8 cellular contexts compared by ENCODE assay signal in the genomic region with DNA sequence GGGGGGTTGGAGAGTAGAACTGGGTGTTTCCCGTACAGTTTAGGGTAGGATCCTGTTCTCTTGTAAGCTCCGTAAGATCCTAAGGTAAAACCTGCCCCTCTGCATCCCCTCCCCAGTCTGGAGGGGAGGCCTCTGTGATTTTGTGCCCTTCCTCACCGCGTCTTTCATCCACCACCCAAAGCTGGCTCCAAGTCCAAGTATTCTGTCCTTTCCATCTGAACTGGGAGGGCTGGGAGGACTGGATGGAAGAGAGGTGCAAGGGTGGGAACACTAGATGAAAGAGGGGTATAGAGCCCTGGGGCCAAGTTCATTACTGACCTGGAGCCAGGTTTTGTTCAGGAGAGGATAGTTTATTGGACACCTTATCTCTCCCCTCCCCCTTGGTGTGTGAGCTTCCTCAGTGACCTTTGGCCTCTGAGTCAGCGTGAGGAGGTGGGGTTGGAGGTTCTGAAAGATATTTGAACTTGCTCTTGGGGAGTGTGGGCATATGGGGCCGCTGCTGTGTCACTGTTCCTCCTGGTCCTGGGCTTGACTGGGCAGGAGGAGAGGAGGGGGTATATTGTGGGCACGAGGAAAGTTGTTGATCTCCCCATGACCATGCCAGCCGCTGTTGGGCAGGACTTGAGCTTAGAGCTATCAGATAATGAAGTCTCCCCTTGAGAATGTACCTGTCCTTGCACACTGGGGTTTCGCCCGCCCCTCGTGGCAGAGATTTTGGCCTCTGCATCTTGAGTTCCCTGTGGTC. TPM values are rescaled to one million over a fixed set of nuclear protein-coding genes. Genes with fewer than 3 reads are reported as not detected.
DNase-seq lines count a peak whose midpoint lies in the region; ATAC-seq, FAIRE-seq and TF ChIP-seq lines count a peak whose summit lies in the region.

No MANE protein-coding gene starts in this region.

- peak overlapping the region; percentile 97 for H3K4me3 ChIP-seq in BJ (ENCODE audit: low read depth, low read length)
- peak overlapping the region; percentile 99 for H3K4me3 ChIP-seq in GM12878
- H3K4me3 ChIP-seq in keratinocyte (ENCODE audit: control insufficient read depth in 2 of 3, extremely low read depth in 1 of 3, insufficient read depth in 2 of 3, low read depth in 1 of 3, low read length in 3 of 3), result peak overlapping the region; percentile 82 to 87 (median 84)

- FAIRE-seq in GM12878 (lab: Jason Lieb, UNC) (peak; percentile 79), keratinocyte (lab: Jason Lieb, UNC) (peak; percentile 87)

- no peaks in the 10 kb centered on the region for H3K27me3 ChIP-seq in BJ (ENCODE audit: control insufficient read depth, insufficient read depth, low read length)
- H3K27me3 ChIP-seq in GM12878 (replicated peaks in 1 of 2; ENCODE audit: control insufficient read depth in 2 of 2, insufficient read depth in 2 of 2, low read length in 1 of 2), result no peaks in the 10 kb centered on the region
- no peaks in the 10 kb centered on the region for H3K27me3 ChIP-seq in keratinocyte (ENCODE audit: control insufficient read depth, extremely low read depth, insufficient read depth, low read length)

- H4K20me1 ChIP-seq in GM12878 (ENCODE audit: control insufficient read depth, insufficient read depth), result peaks cover 10% of the 10 kb centered on the region; the same call in 1 of the 2 replicates
- H4K20me1 ChIP-seq in keratinocyte (ENCODE audit: control insufficient read depth, extremely low read depth, insufficient read depth, low read length), result peaks cover 26% of the 10 kb centered on the region

- TSS peak; percentile 58 for BruUV-seq in GM12878 (replicated peaks; lab: Mats Ljungman, UMichigan)

- 0 out of 4 replicates have a peak, but pooled peaks of 1 of the 2 experiments have one; percentile 23 for TF ChIP-seq EP300 in GM12878 (IDR thresholded peaks at IDR 0.05; ENCODE audit: borderline replicate concordance in 1 of 2, control insufficient read depth in 1 of 2, low read depth in 2 of 2, low read length in 2 of 2)

- dilution Hi-C loops in keratinocyte (cut with MboI; ENCODE audit: extremely low pct_ligation_motif_present, low sequenced_read_pairs), result no loop called here

- H3K4me2 ChIP-seq in GM12878 (ENCODE audit: control insufficient read depth, insufficient read depth) (peak overlapping the region; percentile 95), keratinocyte (ENCODE audit: control insufficient read depth, extremely low read depth, insufficient read depth, low read depth, low read length) (peak overlapping the region; percentile 99)

- H3K4me1 ChIP-seq in GM12878 (ENCODE audit: control insufficient read depth, insufficient read depth, low read length) (peaks cover 19% of the 10 kb centered on the region), keratinocyte (ENCODE audit: control insufficient read depth, extremely low read depth, insufficient read depth, low read length) (peaks cover 61% of the 10 kb centered on the region)

- CTCF ChIA-PET in BJ (lab: Yijun Ruan, JAX), result interaction anchor here (0.6 to 3.4 kb wide), 2 partner anchors 237 to 282 kb away, joined by 3 to 17 read pairs; no protein-coding TSS in a partner anchor
- CTCF ChIA-PET in GM12878 (lab: Yijun Ruan, JAX), result interaction anchor here (0.6 to 5.4 kb wide), 28 partner anchors 10 to 373 kb away, joined by 3 to 59 read pairs (median 4); a partner anchor contains a TSS

- in situ Hi-C loops in GM12878 (cut with MboI), result no loop called here

- intact Hi-C loops in GM12878 (cut with micrococcal nuclease; ENCODE audit: unreplicated experiment), result loop anchor here (10.0 kb wide), 1 partner anchor 113 kb away; no protein-coding TSS in a partner anchor

- TF ChIP-seq POLR2A in GM12878 (IDR thresholded peaks at IDR 0.05; ENCODE audit: low read depth, low read length), result no peak

- H3K36me3 ChIP-seq in BJ (ENCODE audit: control insufficient read depth, insufficient read depth, low read length) (peaks cover 4% of the 10 kb centered on the region), GM12878 (ENCODE audit: control insufficient read depth in 2 of 2, insufficient read depth in 2 of 2, low read length in 1 of 2) (peaks cover 0 to 9% of the 10 kb centered on the region in 2 experiments; a peak in 1 of 4 replicates), keratinocyte (ENCODE audit: control insufficient read depth in 2 of 2, extremely low read depth in 1 of 2, insufficient read depth in 2 of 2, low read length in 2 of 2) (peaks cover 14 to 21% of the 10 kb centered on the region in 2 experiments)

- RAD21 ChIA-PET in GM12878 (lab: Charles Lee; ENCODE audit: unreplicated experiment), result interaction anchor here (0.6 to 4.9 kb wide), 18 partner anchors 8 to 373 kb away, joined by 3 to 37 read pairs (median 4); a partner anchor contains a TSS

- H2AFZ ChIP-seq in GM12878 (ENCODE audit: control insufficient read depth, low read depth, low read length) (no peak overlapping the region), keratinocyte (ENCODE audit: control insufficient read depth, low read length) (no peak overlapping the region)

- peaks cover 60% of the 10 kb centered on the region for H3K79me2 ChIP-seq in GM12878 (ENCODE audit: control insufficient read depth, insufficient read depth, low read length)
- H3K79me2 ChIP-seq in keratinocyte (ENCODE audit: control insufficient read depth, insufficient read depth, low read length), result peaks cover 62% of the 10 kb centered on the region

- POLR2A ChIA-PET in BJ (lab: Charles Lee), result interaction anchor here (0.7 to 1.2 kb wide), 3 partner anchors 10 to 96 kb away, joined by 3 to 13 read pairs (median 3); a partner anchor contains a TSS
- POLR2A ChIA-PET in GM12878 (lab: Charles Lee), result interaction anchor here (0.5 to 6.3 kb wide), 13 partner anchors 17 to 329 kb away, joined by 3 to 61 read pairs (median 4); a partner anchor contains a TSS

- peak; percentile 57; the same call in 1 of the 2 replicates for TF ChIP-seq RAD21 in GM12878 (IDR thresholded peaks at IDR 0.05; ENCODE audit: insufficient read depth, low read depth, low read length)

- ATAC-seq in GM12878 (peak; percentile 24), HG02870 (IDR thresholded peaks at IDR 0.05; ENCODE audit: unreplicated experiment) (no peak)

- H3K9me1 ChIP-seq in keratinocyte (ENCODE audit: control insufficient read depth, extremely low read depth, insufficient read depth, low read length), result peaks cover 2% of the 10 kb centered on the region

- H3K9ac ChIP-seq in GM12878 (ENCODE audit: control insufficient read depth, insufficient read depth, low read length) (peak overlapping the region; percentile 88), keratinocyte (ENCODE audit: control insufficient read depth, extremely low read depth, insufficient read depth, low read length) (peak overlapping the region; percentile 88)

- TF ChIP-seq CTCF in BJ (IDR thresholded peaks at IDR 0.05; ENCODE audit: insufficient read depth, low read depth, low read length), result peak; percentile 12; the same call in 1 of the 2 replicates
- TF ChIP-seq CTCF in GM12878 (IDR thresholded peaks at IDR 0.05 in 2 of 3, conservative IDR thresholded peaks at IDR 0.05 in 1 of 3; ENCODE audit: control insufficient read depth in 2 of 3, extremely low read depth in 1 of 3, insufficient read depth in 1 of 3, low read depth in 3 of 3, low read length in 3 of 3), result peak in 2 of 3 experiments; percentile 21 to 46; a peak in 3 of 6 replicates
- TF ChIP-seq CTCF in keratinocyte (optimal IDR thresholded peaks at IDR 0.05 in 1 of 3, IDR thresholded peaks at IDR 0.05 in 1 of 3, conservative IDR thresholded peaks at IDR 0.05 in 1 of 3; ENCODE audit: extremely low read depth in 1 of 3, insufficient read depth in 2 of 3, low read length in 3 of 3), result peak in 2 of 3 experiments; percentile 20 to 68

- SMC1A ChIA-PET in GM12878 (lab: Charles Lee; ENCODE audit: uncharacterized antibody, unreplicated experiment), result interaction anchor here (0.6 to 4.7 kb wide), 21 partner anchors 8 to 293 kb away, joined by 3 to 31 read pairs (median 5); a partner anchor contains a TSS

- WGBS in GM12878 (ENCODE audit: insufficient coverage, insufficient replicate concordance, low lambda C conversion rate, missing lambda C conversion rate), result 11% methylated on average over 11 of the region's 11 CpGs

- no peak for DNase-seq in BJ (ENCODE audit: low read depth)
- DNase-seq in HT1080 (ENCODE audit: low read depth), result peak; percentile 89
- peak; percentile 57 for DNase-seq in T-helper 22 cell (ENCODE audit: low read depth)
- peak; percentile 45 for DNase-seq in GM12878 (ENCODE audit: low read depth, low spot score)
- no peak for DNase-seq in keratinocyte (ENCODE audit: low read depth, low spot score)
- peak; percentile 60 to 77 for DNase-seq in stimulated activated CD4-positive, alpha-beta T cell treated with anti-CD3 and anti-CD28 coated beads, Interleukin-15, amount 100 ng/mL, for 48 hours (ENCODE audit: low read depth in 2 of 2)
- DNase-seq in cerebellar cortex (ENCODE audit: low spot score), result no peak

- peak overlapping the region; percentile 80 for H3K27ac ChIP-seq in GM12878 (ENCODE audit: control insufficient read depth, insufficient read depth)
- H3K27ac ChIP-seq in keratinocyte (ENCODE audit: control insufficient read depth, insufficient read depth, low read length), result peak overlapping the region; percentile 72

- H3K9me3 ChIP-seq in GM12878 (replicated peaks; ENCODE audit: control insufficient read depth, insufficient read depth, low read length) (no peaks in the 10 kb centered on the region), keratinocyte (ENCODE audit: control insufficient read depth, low read depth, low read length) (no peaks in the 10 kb centered on the region)

RNA-seq across cellular contexts. Expression of a gene that starts 1.6 kb away (rescaled TPM):
- polyA plus RNA-seq in BJ (2011; rRNA removed) (254 and 321 TPM in 2 replicates), GM12878 (2011; rRNA removed) (39.4 and 47.7 TPM in 2 replicates), GM12878 (2014; fragmentation: Illumina TruSeq; extraction: Trizol) (69.5 and 81.8 TPM in 2 replicates), GM12878 (2014; fragmentation: Nextera tagmentation; extraction: Ambion mirVana) (10 to 100 TPM; 21.0 to 27.0 TPM), GM12878 (2014; rRNA removed) (78.9 and 85.4 TPM in 2 replicates), GM12878 (2016; fragmentation: Nextera tagmentation; extraction: Ambion mirVana) (10 to 100 TPM; 70.8 to 74.5 TPM), keratinocyte (72.5 to 117 TPM (median 88.1 TPM) in 3 replicates)
- polyA minus RNA-seq in BJ (2011; rRNA and poly(A)+ RNA removed), result 251 and 287 TPM in 2 replicates
- total RNA-seq in HT1080 (2014; rRNA removed; shearing (Covaris generic)), result 170 and 207 TPM in 2 replicates
- 146 and 160 TPM in 2 replicates for polyA plus RNA-seq in HT1080 (2015; cell fraction: cytosol; rRNA removed)
- polyA plus RNA-seq in HT1080 (2015; cell fraction: nucleus; rRNA removed), result 141 and 149 TPM in 2 replicates
- 86.9 and 95.9 TPM in 2 replicates for total RNA-seq in GM12878 (2013; cell fraction: nucleolus; rRNA removed)
- total RNA-seq in GM12878 (2014; rRNA removed) (40.9 and 42.3 TPM in 2 replicates), GM12878 (2014; rRNA removed; fragmentation: Illumina TruSeq; extraction: Trizol) (33.8 and 37.6 TPM in 2 replicates), GM12878 (2021) (105 and 114 TPM in 2 replicates)
- 52.3 TPM for polyA plus RNA-seq in GM12878 (2011; ENCODE audit: low read depth)
- polyA plus RNA-seq in GM12878 (2011; cell fraction: cytosol; rRNA removed), result 88.5 and 98.7 TPM in 2 replicates
- polyA plus RNA-seq in GM12878 (2011; cell fraction: nucleus; rRNA removed), result 47.3 and 65.2 TPM in 2 replicates
- polyA plus RNA-seq in GM12878 (2012), result 89.6 and 99.7 TPM in 2 replicates
- polyA minus RNA-seq in GM12878 (2011; rRNA and poly(A)+ RNA removed), result 53.3 and 89.4 TPM in 2 replicates
- 35.5 and 39.2 TPM in 2 replicates for polyA minus RNA-seq in GM12878 (2011; cell fraction: cytosol; rRNA and poly(A)+ RNA removed)
- polyA minus RNA-seq in GM12878 (2011; cell fraction: nucleus; rRNA and poly(A)+ RNA removed), result 19.1 and 33.7 TPM in 2 replicates
- polyA plus RNA-seq in keratinocyte (2011; ENCODE audit: low read depth), result 60.3 TPM
- 84.7 and 110 TPM in 2 replicates for polyA plus RNA-seq in keratinocyte (2011; cell fraction: cytosol; rRNA removed)
- polyA plus RNA-seq in keratinocyte (2011; cell fraction: nucleus; rRNA removed), result 103 and 116 TPM in 2 replicates
- 51.4 and 174 TPM in 2 replicates for polyA plus RNA-seq in keratinocyte (2012; ENCODE audit: low replicate concordance)
- polyA minus RNA-seq in keratinocyte, result 134 to 233 TPM (median 138 TPM) in 3 replicates
- 335 TPM for polyA minus RNA-seq in keratinocyte (2011; cell fraction: cytosol; rRNA and poly(A)+ RNA removed)
- 76.9 and 90.5 TPM in 2 replicates for polyA minus RNA-seq in keratinocyte (2011; cell fraction: nucleus; rRNA and poly(A)+ RNA removed)

RNA-seq across cellular contexts. Expression of a gene that starts 17.9 kb away (rescaled TPM):
- polyA plus RNA-seq in BJ (2011; rRNA removed) (1,440 and 2,342 TPM in 2 replicates), GM12878 (2011; rRNA removed) (2,867 and 3,528 TPM in 2 replicates), GM12878 (2014; fragmentation: Illumina TruSeq; extraction: Trizol) (4,821 and 5,052 TPM in 2 replicates), GM12878 (2014; fragmentation: Nextera tagmentation; extraction: Ambion mirVana) (1,000 to 10,000 TPM; 3,319 to 3,754 TPM), GM12878 (2014; rRNA removed) (3,219 and 3,296 TPM in 2 replicates), GM12878 (2016; fragmentation: Nextera tagmentation; extraction: Ambion mirVana) (1,000 to 10,000 TPM; 2,341 to 2,536 TPM), keratinocyte (2,125 to 2,966 TPM (median 2,468 TPM) in 3 replicates)
- 176 and 213 TPM in 2 replicates for polyA minus RNA-seq in BJ (2011; rRNA and poly(A)+ RNA removed)
- total RNA-seq in HT1080 (2014; rRNA removed; shearing (Covaris generic)), result 1,772 and 2,098 TPM in 2 replicates
- 1,934 and 2,333 TPM in 2 replicates for polyA plus RNA-seq in HT1080 (2015; cell fraction: cytosol; rRNA removed)
- polyA plus RNA-seq in HT1080 (2015; cell fraction: nucleus; rRNA removed), result 538 and 614 TPM in 2 replicates
- total RNA-seq in GM12878 (2013; cell fraction: nucleolus; rRNA removed), result 251 and 278 TPM in 2 replicates
- total RNA-seq in GM12878 (2014; rRNA removed) (2,317 and 2,414 TPM in 2 replicates), GM12878 (2014; rRNA removed; fragmentation: Illumina TruSeq; extraction: Trizol) (3,231 and 3,325 TPM in 2 replicates), GM12878 (2021) (2,200 and 2,256 TPM in 2 replicates)
- polyA plus RNA-seq in GM12878 (2011; ENCODE audit: low read depth), result 15,073 TPM
- polyA plus RNA-seq in GM12878 (2011; cell fraction: cytosol; rRNA removed), result 1,769 and 1,817 TPM in 2 replicates
- 668 and 763 TPM in 2 replicates for polyA plus RNA-seq in GM12878 (2011; cell fraction: nucleus; rRNA removed)
- polyA plus RNA-seq in GM12878 (2012), result 4,332 and 4,612 TPM in 2 replicates
- polyA minus RNA-seq in GM12878 (2011; rRNA and poly(A)+ RNA removed), result 682 and 694 TPM in 2 replicates
- polyA minus RNA-seq in GM12878 (2011; cell fraction: cytosol; rRNA and poly(A)+ RNA removed), result 326 and 362 TPM in 2 replicates
- polyA minus RNA-seq in GM12878 (2011; cell fraction: nucleus; rRNA and poly(A)+ RNA removed), result 94.9 and 131 TPM in 2 replicates
- polyA plus RNA-seq in keratinocyte (2011; ENCODE audit: low read depth), result 7,440 TPM
- 2,699 and 3,057 TPM in 2 replicates for polyA plus RNA-seq in keratinocyte (2011; cell fraction: cytosol; rRNA removed)
- 628 and 824 TPM in 2 replicates for polyA plus RNA-seq in keratinocyte (2011; cell fraction: nucleus; rRNA removed)
- 2,108 and 3,125 TPM in 2 replicates for polyA plus RNA-seq in keratinocyte (2012; ENCODE audit: low replicate concordance)
- polyA minus RNA-seq in keratinocyte, result 114 to 670 TPM (median 442 TPM) in 3 replicates
- 311 TPM for polyA minus RNA-seq in keratinocyte (2011; cell fraction: cytosol; rRNA and poly(A)+ RNA removed)
- polyA minus RNA-seq in keratinocyte (2011; cell fraction: nucleus; rRNA and poly(A)+ RNA removed), result 76.0 and 133 TPM in 2 replicates

RNA-seq across cellular contexts. Expression of a gene that starts 46.3 kb away (rescaled TPM):
- polyA plus RNA-seq in BJ (2011; rRNA removed) (14.1 and 14.5 TPM in 2 replicates), GM12878 (2011; rRNA removed) (29.6 and 30.7 TPM in 2 replicates), GM12878 (2014; fragmentation: Illumina TruSeq; extraction: Trizol) (29.7 and 29.9 TPM in 2 replicates), GM12878 (2014; fragmentation: Nextera tagmentation; extraction: Ambion mirVana) (10 to 100 TPM; 25.0 to 29.7 TPM), GM12878 (2014; rRNA removed) (19.9 and 28.1 TPM in 2 replicates), GM12878 (2016; fragmentation: Nextera tagmentation; extraction: Ambion mirVana) (10 to 100 TPM; 15.4 to 20.9 TPM), keratinocyte (12.7 to 15.3 TPM (median 14.9 TPM) in 3 replicates)
- polyA minus RNA-seq in BJ (2011; rRNA and poly(A)+ RNA removed), result 4.6 and 5.5 TPM in 2 replicates
- 9.6 and 11.0 TPM in 2 replicates for total RNA-seq in HT1080 (2014; rRNA removed; shearing (Covaris generic))
- polyA plus RNA-seq in HT1080 (2015; cell fraction: cytosol; rRNA removed), result 10.7 and 11.3 TPM in 2 replicates
- 40.2 and 50.2 TPM in 2 replicates for polyA plus RNA-seq in HT1080 (2015; cell fraction: nucleus; rRNA removed)
- total RNA-seq in GM12878 (2013; cell fraction: nucleolus; rRNA removed), result 35.9 and 43.1 TPM in 2 replicates
- total RNA-seq in GM12878 (2014; rRNA removed) (14.7 and 17.5 TPM in 2 replicates), GM12878 (2014; rRNA removed; fragmentation: Illumina TruSeq; extraction: Trizol) (18.5 and 19.9 TPM in 2 replicates), GM12878 (2021) (15.9 and 17.1 TPM in 2 replicates)
- 15.8 TPM for polyA plus RNA-seq in GM12878 (2011; ENCODE audit: low read depth)
- polyA plus RNA-seq in GM12878 (2011; cell fraction: cytosol; rRNA removed), result 25.2 and 26.9 TPM in 2 replicates
- 82.1 and 92.2 TPM in 2 replicates for polyA plus RNA-seq in GM12878 (2011; cell fraction: nucleus; rRNA removed)
- polyA plus RNA-seq in GM12878 (2012), result 20.4 and 24.4 TPM in 2 replicates
- polyA minus RNA-seq in GM12878 (2011; rRNA and poly(A)+ RNA removed), result 14.0 and 14.2 TPM in 2 replicates
- 3.2 and 5.6 TPM in 2 replicates for polyA minus RNA-seq in GM12878 (2011; cell fraction: cytosol; rRNA and poly(A)+ RNA removed)
- 7.7 and 10.5 TPM in 2 replicates for polyA minus RNA-seq in GM12878 (2011; cell fraction: nucleus; rRNA and poly(A)+ RNA removed)
- polyA plus RNA-seq in keratinocyte (2011; ENCODE audit: low read depth), result 53.7 TPM
- 8.1 and 10.5 TPM in 2 replicates for polyA plus RNA-seq in keratinocyte (2011; cell fraction: cytosol; rRNA removed)
- 40.1 and 44.1 TPM in 2 replicates for polyA plus RNA-seq in keratinocyte (2011; cell fraction: nucleus; rRNA removed)
- 11.6 and 36.1 TPM in 2 replicates for polyA plus RNA-seq in keratinocyte (2012; ENCODE audit: low replicate concordance)
- 5.4 to 8.3 TPM (median 7.5 TPM) in 3 replicates for polyA minus RNA-seq in keratinocyte
- 5.9 TPM for polyA minus RNA-seq in keratinocyte (2011; cell fraction: cytosol; rRNA and poly(A)+ RNA removed)
- 6.0 and 11.3 TPM in 2 replicates for polyA minus RNA-seq in keratinocyte (2011; cell fraction: nucleus; rRNA and poly(A)+ RNA removed)

Comparison
In these comparisons a context has a peak if more than half of its experiments do, and no peak if none do; other contexts are left out.
1. DNase-seq: peak in HT1080 (single experiment), T-helper 22 cell (single experiment), GM12878 (single experiment) and stimulated activated CD4-positive, alpha-beta T cell treated with anti-CD3 and anti-CD28 coated beads, Interleukin-15, amount 100 ng/mL, for 48 hours (2 of 2); none in BJ (single experiment), keratinocyte (single experiment) and cerebellar cortex (single experiment).
2. Peak in every context shown above with its lines, with median percentiles within 50 percentile points of each other: H3K4me3 ChIP-seq and CTCF ChIP-seq.